In the genomic region with DNA sequence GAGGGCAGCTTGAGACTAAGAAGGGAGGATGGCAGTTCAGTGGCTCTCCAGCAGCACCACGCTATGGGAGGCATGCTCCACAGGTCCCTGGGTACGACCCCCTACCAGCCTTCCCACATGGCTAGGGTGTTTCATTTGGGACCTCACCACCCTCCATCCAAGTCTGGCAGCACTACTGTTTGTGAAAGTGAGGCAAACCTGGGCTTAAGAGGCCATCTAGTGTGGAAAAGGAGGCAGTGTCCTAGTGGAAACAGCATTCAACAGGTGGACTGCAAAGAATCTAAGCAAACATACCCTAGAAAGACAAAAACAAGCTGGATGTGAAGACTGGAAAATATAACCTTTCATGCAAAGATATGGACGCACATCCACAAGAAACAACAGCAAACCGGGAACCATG, we compare ENCODE assay signal across 11 cellular contexts. TPM values are rescaled to one million over a fixed set of nuclear protein-coding genes. Genes with fewer than 3 reads are reported as not detected.
A peak's percentile ranks its signal among the peaks of the same experiment; 100 is the strongest.
DNase-seq lines count a peak whose midpoint lies in the region; ATAC-seq, FAIRE-seq and TF ChIP-seq lines count a peak whose summit lies in the region.
"Had no signal": no experiment of that assay in that cellular context is flagged by ENCODE, and none has a peak within 500 bp of the region (broad histone marks: within the 10 kb centered on the region; RNA-seq: fewer than 3 reads in every experiment).

No MANE protein-coding gene starts in this region.

- H3K36me3 ChIP-seq in K562 (ENCODE audit: control insufficient read depth, insufficient read depth, low read length) (no peaks in the 10 kb centered on the region), HepG2 (replicated peaks in 1 of 2; ENCODE audit: control insufficient read depth in 1 of 2, insufficient read depth in 2 of 2, low read length in 2 of 2) (no peaks in the 10 kb centered on the region)
- H3K36me3 ChIP-seq: colonic mucosa had no signal

- H3K27ac ChIP-seq in K562 (ENCODE audit: extremely low read depth, low read depth, low read length), result no peak overlapping the region
- no peak overlapping the region for H3K27ac ChIP-seq in HepG2 (ENCODE audit: extremely low read length, insufficient read depth, low read length)
- H3K27ac ChIP-seq: colonic mucosa had no signal

- H2AFZ ChIP-seq in K562 (ENCODE audit: low read depth, low read length), result no peak overlapping the region
- no peak overlapping the region for H2AFZ ChIP-seq in HepG2 (ENCODE audit: low read length)

- BruUV-seq in K562 (replicated peaks; lab: Mats Ljungman, UMichigan), result no TSS peak
- BruUV-seq in HepG2 (replicated peaks; lab: Mats Ljungman, UMichigan), result no TSS peak

- TF ChIP-seq RAD21 in K562 (CRISPR knock-in tag; conservative IDR thresholded peaks at IDR 0.05 in 1 of 2, IDR thresholded peaks at IDR 0.05 in 1 of 2) (peak; percentile 35 to 86; a peak in 3 of 4 replicates), HepG2 (CRISPR knock-in tag; IDR thresholded peaks at IDR 0.05) (peak; percentile 84)

- peak; percentile 88 for ATAC-seq in K562
- peak; percentile 92 for ATAC-seq in HepG2
- no peak for ATAC-seq in HG03025 (IDR thresholded peaks at IDR 0.05; ENCODE audit: low FRiP score, unreplicated experiment)
- ATAC-seq in GM21529 (IDR thresholded peaks at IDR 0.05; ENCODE audit: unreplicated experiment), result no peak

- no peak overlapping the region for H3K9ac ChIP-seq in K562 (ENCODE audit: insufficient read depth in 1 of 2, low read depth in 2 of 2, low read length in 2 of 2)
- H3K9ac ChIP-seq in HepG2 (ENCODE audit: insufficient read depth, low read depth, low read length), result no peak overlapping the region

- H3K79me2 ChIP-seq in K562 (ENCODE audit: control insufficient read depth, insufficient read depth, low read length), result no peaks in the 10 kb centered on the region
- no peaks in the 10 kb centered on the region for H3K79me2 ChIP-seq in HepG2 (ENCODE audit: insufficient read depth, low read length)

- 3% methylated on average over 4 of the region's 4 CpGs for WGBS in K562 (ENCODE audit: insufficient coverage, low coverage, missing lambda C conversion rate)
- 4% methylated on average over 4 of the region's 4 CpGs for WGBS in HepG2 (ENCODE audit: low lambda C conversion rate)

- H3K9me1 ChIP-seq in K562 (ENCODE audit: control insufficient read depth, insufficient read depth, low read length), result no peaks in the 10 kb centered on the region

- POLR2A ChIA-PET in K562 (lab: Yijun Ruan, JAX), result interaction anchor here (1.1 kb wide), 1 partner anchor 368 kb away, joined by 4 read pairs; no protein-coding TSS in a partner anchor
- POLR2A ChIA-PET in HepG2 (lab: Yijun Ruan, JAX), result interaction anchor here (0.8 kb wide), 1 partner anchor 368 kb away, joined by 4 read pairs; the partner anchor contains the start of gene BOD1

- H3K27me3 ChIP-seq in K562 (ENCODE audit: control insufficient read depth in 2 of 2, insufficient read depth in 2 of 2, low read length in 2 of 2) (peaks cover 0 to 16% of the 10 kb centered on the region in 2 experiments; a peak in 3 of 5 replicates), HepG2 (ENCODE audit: control insufficient read depth in 1 of 2, insufficient read depth in 2 of 2, low read length in 2 of 2) (no peaks in the 10 kb centered on the region)
- H3K27me3 ChIP-seq: colonic mucosa had no signal

- intact Hi-C loops in K562 (cut with micrococcal nuclease) (loop anchor here (1.0 kb wide), 1 partner anchor 365 kb away; no protein-coding TSS in a partner anchor), HepG2 (cut with micrococcal nuclease; ENCODE audit: unreplicated experiment) (loop anchor here (1.0 to 5.0 kb wide), 2 partner anchors 365 to 412 kb away; no protein-coding TSS in a partner anchor)

- TF ChIP-seq POLR2A in K562 (conservative IDR thresholded peaks at IDR 0.05), result no peak
- TF ChIP-seq POLR2A in HepG2 (IDR thresholded peaks at IDR 0.05; ENCODE audit: insufficient read depth in 1 of 2, low read depth in 2 of 2, low read length in 2 of 2), result no peak

- FAIRE-seq in K562 (lab: Jason Lieb, UNC) (peak; percentile 70), HepG2 (lab: Jason Lieb, UNC) (peak; percentile 84)
- FAIRE-seq: TTC549 had no signal

- in situ Hi-C loops in K562 (cut with MboI) (no loop called here), HepG2 (cut with HindIII; ENCODE audit: extremely low pct_ligation_motif_present, low pct_unique_long_range_greater_than_20kb) (no loop called here)

- TF ChIP-seq EP300 in K562 (IDR thresholded peaks at IDR 0.05; ENCODE audit: low read length), result no peak
- no peak for TF ChIP-seq EP300 in HepG2 (IDR thresholded peaks at IDR 0.05; ENCODE audit: low read depth in 2 of 2, low read length in 2 of 2)
- TF ChIP-seq EP300 in HepG2 (CRISPR knock-in tag; IDR thresholded peaks at IDR 0.05; ENCODE audit: borderline replicate concordance), result no peak

- no peak overlapping the region for H3K4me3 ChIP-seq in K562
- H3K4me3 ChIP-seq in HepG2 (replicated peaks in 1 of 3; ENCODE audit: insufficient read depth in 1 of 3, low read depth in 2 of 3, low read length in 3 of 3), result no peak overlapping the region
- H3K4me3 ChIP-seq: colonic mucosa had no signal

- H3K4me1 ChIP-seq in K562 (replicated peaks in 1 of 2; ENCODE audit: control insufficient read depth in 2 of 2, insufficient read depth in 2 of 2, low read length in 2 of 2) (peaks cover 0 to 2% of the 10 kb centered on the region in 2 experiments; a peak in 2 of 5 replicates), HepG2 (ENCODE audit: insufficient read depth, low read length) (no peaks in the 10 kb centered on the region)
- H3K4me1 ChIP-seq: colonic mucosa had no signal

- no peaks in the 10 kb centered on the region for H3K9me3 ChIP-seq in K562 (replicated peaks; ENCODE audit: control insufficient read depth, insufficient read depth, low read depth, low read length)
- H3K9me3 ChIP-seq in HepG2 (ENCODE audit: low read length), result no peaks in the 10 kb centered on the region
- H3K9me3 ChIP-seq: colonic mucosa had no signal

- H4K20me1 ChIP-seq in K562 (replicated peaks; ENCODE audit: control insufficient read depth, insufficient read depth, low read length) (no peaks in the 10 kb centered on the region), HepG2 (ENCODE audit: insufficient read depth, low read length) (no peaks in the 10 kb centered on the region)

- DNase-seq in DMS53 treated with DMSO at 0.1 percent for 48 hours (lab: John Stamatoyannopoulos, UW; ENCODE audit: unreplicated experiment) (peak; percentile 61), K562 (ENCODE audit: extremely low read depth in 1 of 4, low spot score in 3 of 4) (peak in 2 of 4 experiments; percentile 31 to 46), HepG2 (ENCODE audit: low spot score) (peak; percentile 57), putamen (ENCODE audit: low spot score) (no peak), T-helper 2 cell (no peak)
- DNase-seq: colonic mucosa had no signal

- CTCF ChIA-PET in K562 (lab: Yijun Ruan, JAX; ENCODE audit: low intra/inter-chr PET ratio), result interaction anchor here (0.6 to 1.2 kb wide), 3 partner anchors 365 to 951 kb away, joined by 4 to 5 read pairs (median 4); no protein-coding TSS in a partner anchor
- CTCF ChIA-PET in HepG2 (lab: Yijun Ruan, JAX; ENCODE audit: low intra/inter-chr PET ratio, low total read pairs), result interaction anchor here (1.3 to 2.3 kb wide), 2 partner anchors 365 to 392 kb away, joined by 4 to 25 read pairs; no protein-coding TSS in a partner anchor

- TF ChIP-seq CTCF in LNCAP (IDR thresholded peaks at IDR 0.05) (peak; percentile 62), K562 (IDR thresholded peaks at IDR 0.05 in 2 of 3, conservative IDR thresholded peaks at IDR 0.05 in 1 of 3; ENCODE audit: insufficient read depth in 2 of 3, low read depth in 1 of 3, low read length in 3 of 3) (peak; percentile 64 to 69 (median 66)), HepG2 (CRISPR knock-in tag; IDR thresholded peaks at IDR 0.05) (peak; percentile 94)

- no peak overlapping the region for H3K4me2 ChIP-seq in K562 (ENCODE audit: insufficient read depth, low read length)
- no peak overlapping the region for H3K4me2 ChIP-seq in HepG2 (ENCODE audit: low read depth, low read length)

RNA-seq across cellular contexts. Expression of gene C5orf47, which starts 4.8 kb away (rescaled TPM):
- total RNA-seq in K562 (2011; cell fraction: chromatin; rRNA removed; ENCODE audit: low replicate concordance), result not detected in 2 replicates
- not detected in 2 replicates for total RNA-seq in K562 (2011; cell fraction: nucleolus; rRNA removed)
- total RNA-seq in K562 (2011; cell fraction: nucleoplasm; rRNA removed), result 0.23 TPM in 1 of 2 replicates, not detected in the other
- total RNA-seq in K562 (2014; rRNA removed) (not detected in 2 replicates), K562 (2014; rRNA removed; fragmentation: Illumina TruSeq; extraction: Trizol) (not detected in 2 replicates), K562 (2015; rRNA removed; fragmentation: Illumina TruSeq; extraction: Trizol) (not detected in 2 replicates), K562 (2021) (not detected in 2 replicates), HepG2 (2016; rRNA removed; fragmentation: Illumina TruSeq; extraction: Trizol) (not detected in 2 replicates)
- polyA plus RNA-seq in K562 (2011; rRNA removed) (not detected in 2 replicates), K562 (2014; fragmentation: Illumina TruSeq; extraction: Trizol) (not detected in 2 replicates), K562 (2014; fragmentation: Nextera tagmentation; extraction: Ambion mirVana) (under 1 TPM in 1 of 2 experiments, not detected in 1; 0.08 TPM), K562 (2014; rRNA removed) (not detected in 2 replicates), HepG2 (2011; rRNA removed) (0.04 TPM in 1 of 2 replicates, not detected in the other)
- polyA plus RNA-seq in K562 (2011; cell fraction: cytosol; rRNA removed), result not detected in 2 replicates
- polyA plus RNA-seq in K562 (2011; cell fraction: nucleus; rRNA removed), result not detected in 2 replicates
- 0.06 TPM in 1 of 2 replicates, not detected in the other for polyA plus RNA-seq in K562 (2012)
- not detected in 2 replicates for polyA minus RNA-seq in K562 (2011; rRNA and poly(A)+ RNA removed)
- not detected in 2 replicates for polyA minus RNA-seq in K562 (2011; cell fraction: cytosol; rRNA and poly(A)+ RNA removed)
- polyA minus RNA-seq in K562 (2011; cell fraction: nucleus; rRNA and poly(A)+ RNA removed), result not detected in 2 replicates
- not detected in 2 replicates for total RNA-seq in HepG2 (2016; cell fraction: cytosol; rRNA removed; fragmentation: Illumina TruSeq; extraction: Trizol; ENCODE audit: low read depth)
- not detected in 2 replicates for total RNA-seq in HepG2 (2016; cell fraction: insoluble cytoplasmic fraction; rRNA removed; fragmentation: Illumina TruSeq; extraction: Trizol)
- total RNA-seq in HepG2 (2016; cell fraction: membrane; rRNA removed; fragmentation: Illumina TruSeq; extraction: Trizol), result not detected in 2 replicates
- not detected in 2 replicates for total RNA-seq in HepG2 (2016; cell fraction: nucleus; rRNA removed; fragmentation: Illumina TruSeq; extraction: Trizol)
- polyA plus RNA-seq in HepG2 (2011; cell fraction: cytosol; rRNA removed), result 0.06 TPM in 1 of 2 replicates, not detected in the other
- polyA plus RNA-seq in HepG2 (2011; cell fraction: nucleus; rRNA removed), result not detected in 2 replicates
- 0.05 and 0.20 TPM in 2 replicates for polyA plus RNA-seq in HepG2 (2012)
- not detected in 2 replicates for polyA plus RNA-seq in HepG2 (2016; cell fraction: cytosol; fragmentation: Illumina TruSeq; extraction: Trizol; ENCODE audit: low read depth)
- not detected in 2 replicates for polyA plus RNA-seq in HepG2 (2016; cell fraction: insoluble cytoplasmic fraction; fragmentation: Illumina TruSeq; extraction: Trizol; ENCODE audit: low read depth)
- polyA plus RNA-seq in HepG2 (2016; cell fraction: membrane; fragmentation: Illumina TruSeq; extraction: Trizol; ENCODE audit: low read depth), result 0.08 TPM in 1 of 2 replicates, not detected in the other
- not detected in 2 replicates for polyA plus RNA-seq in HepG2 (2016; cell fraction: nucleus; fragmentation: Illumina TruSeq; extraction: Trizol; ENCODE audit: insufficient read depth, low read depth)
- 0.06 TPM in 1 of 2 replicates, not detected in the other for polyA minus RNA-seq in HepG2 (2011; rRNA and poly(A)+ RNA removed; ENCODE audit: low replicate concordance)
- polyA minus RNA-seq in HepG2 (2011; cell fraction: cytosol; rRNA and poly(A)+ RNA removed), result not detected in 2 replicates
- 0.26 TPM in 1 of 2 replicates, not detected in the other for polyA minus RNA-seq in HepG2 (2011; cell fraction: nucleus; rRNA and poly(A)+ RNA removed)
- total RNA-seq: colonic mucosa; natural killer cell treated with Interleukin-12 subunit alpha and Interleukin-12 subunit beta and Interleukin-15 and Interleukin-18, amount 100 ng/mL, for 72 hours had no signal

Comparison
In these comparisons a context has a peak if more than half of its experiments do, and no peak if none do; other contexts are left out.
1. DNase-seq: peak in DMS53 treated with DMSO at 0.1 percent for 48 hours (single experiment) and HepG2 (single experiment); none in putamen (single experiment) and T-helper 2 cell (0 of 5).
2. ATAC-seq: peak in K562 (single experiment) and HepG2 (single experiment); none in HG03025 (single experiment) and GM21529 (single experiment).
3. Peak in every context shown above with its lines, with median percentiles within 50 percentile points of each other: CTCF ChIP-seq.